ENCODE assay signal across 1 cellular context in genomic region chr11:124839972-124840621, GRCh38.
A peak's percentile ranks its signal among the peaks of the same experiment; 100 is the strongest.
TF ChIP-seq lines count a peak whose summit lies in the region.

No MANE protein-coding gene starts in this region.

TF ChIP-seq in GM12878, 131 proteins besides CTCF, POLR2A, EP300 and RAD21:
- TF ChIP-seq BHLHE40 (IDR thresholded peaks at IDR 0.05; ENCODE audit: borderline replicate concordance in 1 of 2, low read depth in 2 of 2, low read length in 1 of 2) (peak in 1 of 2 experiments; percentile 42; a peak in 2 of 4 replicates), SIN3A (IDR thresholded peaks at IDR 0.05; ENCODE audit: low read depth, low read length) (no peak), YBX1 (IDR thresholded peaks at IDR 0.05) (no peak), PML (IDR thresholded peaks at IDR 0.05; ENCODE audit: low read length) (no peak)
- TF ChIP-seq, protein P1, sequence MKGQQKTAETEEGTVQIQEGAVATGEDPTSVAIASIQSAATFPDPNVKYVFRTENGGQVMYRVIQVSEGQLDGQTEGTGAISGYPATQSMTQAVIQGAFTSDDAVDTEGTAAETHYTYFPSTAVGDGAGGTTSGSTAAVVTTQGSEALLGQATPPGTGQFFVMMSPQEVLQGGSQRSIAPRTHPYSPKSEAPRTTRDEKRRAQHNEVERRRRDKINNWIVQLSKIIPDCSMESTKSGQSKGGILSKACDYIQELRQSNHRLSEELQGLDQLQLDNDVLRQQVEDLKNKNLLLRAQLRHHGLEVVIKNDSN (IDR thresholded peaks at IDR 0.05; ENCODE audit: borderline replicate concordance, extremely low read length, insufficient read depth, low read depth, low read length) = no peak
